1 cellular context compared by ENCODE assay signal in genomic region chr2:197704434-197705142, GRCh38.
TF ChIP-seq lines count a peak whose summit lies in the region.

No MANE protein-coding gene starts in this region.

TF ChIP-seq in HepG2, 621 proteins besides CTCF, POLR2A, EP300 and RAD21 (continues in another document):
- TF ChIP-seq, protein P1, sequence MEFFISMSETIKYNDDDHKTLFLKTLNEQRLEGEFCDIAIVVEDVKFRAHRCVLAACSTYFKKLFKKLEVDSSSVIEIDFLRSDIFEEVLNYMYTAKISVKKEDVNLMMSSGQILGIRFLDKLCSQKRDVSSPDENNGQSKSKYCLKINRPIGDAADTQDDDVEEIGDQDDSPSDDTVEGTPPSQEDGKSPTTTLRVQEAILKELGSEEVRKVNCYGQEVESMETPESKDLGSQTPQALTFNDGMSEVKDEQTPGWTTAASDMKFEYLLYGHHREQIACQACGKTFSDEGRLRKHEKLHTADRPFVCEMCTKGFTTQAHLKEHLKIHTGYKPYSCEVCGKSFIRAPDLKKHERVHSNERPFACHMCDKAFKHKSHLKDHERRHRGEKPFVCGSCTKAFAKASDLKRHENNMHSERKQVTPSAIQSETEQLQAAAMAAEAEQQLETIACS (CRISPR knock-in tag; IDR thresholded peaks at IDR 0.05), result no peak
- TF ChIP-seq ZSCAN31 (CRISPR knock-in tag; IDR thresholded peaks at IDR 0.05; ENCODE audit: low read depth), result 0 out of 2 replicates have a peak, but pooled peaks have one; percentile 16
- 0 out of 2 replicates have a peak, but pooled peaks have one; percentile 10 for TF ChIP-seq ZNF761 (CRISPR knock-in tag; conservative IDR thresholded peaks at IDR 0.05)
- no peak for TF ChIP-seq SP140L (CRISPR knock-in tag; IDR thresholded peaks at IDR 0.05; ENCODE audit: borderline replicate concordance)
- no peak for TF ChIP-seq ZNF549 (CRISPR knock-in tag; IDR thresholded peaks at IDR 0.05)
- TF ChIP-seq MXI1 (IDR thresholded peaks at IDR 0.05; ENCODE audit: borderline replicate concordance, low read depth, low read length), result no peak
- TF ChIP-seq ZFAT (CRISPR knock-in tag; conservative IDR thresholded peaks at IDR 0.05), result peak; percentile 80; the same call in 1 of the 2 replicates
- TF ChIP-seq ZNF558 (CRISPR knock-in tag; IDR thresholded peaks at IDR 0.05; ENCODE audit: borderline replicate concordance), result no peak
- TF ChIP-seq SMARCC2 (IDR thresholded peaks at IDR 0.05), result no peak
- TF ChIP-seq ZNF432 (CRISPR knock-in tag; IDR thresholded peaks at IDR 0.05; ENCODE audit: borderline replicate concordance), result no peak
- no peak for TF ChIP-seq ZNF775 (CRISPR knock-in tag; IDR thresholded peaks at IDR 0.05; ENCODE audit: borderline replicate concordance)
- TF ChIP-seq ZNF33B (CRISPR knock-in tag; IDR thresholded peaks at IDR 0.05), result 0 out of 2 replicates have a peak, but pooled peaks have one; percentile 6
- TF ChIP-seq NFATC3 (CRISPR knock-in tag; IDR thresholded peaks at IDR 0.05), result no peak
- no peak for TF ChIP-seq SAP130 (CRISPR knock-in tag; IDR thresholded peaks at IDR 0.05; ENCODE audit: low read depth)
- no peak; the same call in 1 of the 2 replicates for TF ChIP-seq ATF2 (CRISPR knock-in tag; IDR thresholded peaks at IDR 0.05)
- TF ChIP-seq ZNF615 (CRISPR knock-in tag; IDR thresholded peaks at IDR 0.05; ENCODE audit: borderline replicate concordance), result no peak
- no peak for TF ChIP-seq WIZ (CRISPR knock-in tag; IDR thresholded peaks at IDR 0.05)
- no peak for TF ChIP-seq TFDP1 (CRISPR knock-in tag; IDR thresholded peaks at IDR 0.05; ENCODE audit: borderline replicate concordance)
- TF ChIP-seq, protein P2, sequence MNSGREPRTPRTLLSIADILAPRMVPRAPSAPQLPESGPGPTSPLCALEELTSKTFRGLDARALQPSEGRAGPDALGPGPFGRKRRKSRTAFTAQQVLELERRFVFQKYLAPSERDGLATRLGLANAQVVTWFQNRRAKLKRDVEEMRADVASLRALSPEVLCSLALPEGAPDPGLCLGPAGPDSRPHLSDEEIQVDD (CRISPR knock-in tag; IDR thresholded peaks at IDR 0.05; ENCODE audit: borderline replicate concordance), result no peak
- TF ChIP-seq NONO (IDR thresholded peaks at IDR 0.05), result no peak
- no peak for TF ChIP-seq NONO (CRISPR knock-in tag; conservative IDR thresholded peaks at IDR 0.05)
- TF ChIP-seq ZNF264 (CRISPR knock-in tag; IDR thresholded peaks at IDR 0.05), result 0 out of 2 replicates have a peak, but pooled peaks have one; percentile 9
- TF ChIP-seq TBL1XR1 (IDR thresholded peaks at IDR 0.05; ENCODE audit: borderline replicate concordance, low read length, partially characterized antibody), result no peak
- TF ChIP-seq ZBTB1 (CRISPR knock-in tag; IDR thresholded peaks at IDR 0.05; ENCODE audit: borderline replicate concordance), result no peak
- TF ChIP-seq ZNF275 (CRISPR knock-in tag; IDR thresholded peaks at IDR 0.05; ENCODE audit: borderline replicate concordance), result no peak
- TF ChIP-seq MLLT10 (CRISPR knock-in tag; IDR thresholded peaks at IDR 0.05), result no peak
- no peak for TF ChIP-seq CEBPB (IDR thresholded peaks at IDR 0.05; ENCODE audit: borderline replicate concordance, low read depth, low read length)
- no peak for TF ChIP-seq PBX3 (CRISPR knock-in tag; IDR thresholded peaks at IDR 0.05; ENCODE audit: borderline replicate concordance)
- TF ChIP-seq PPARG (CRISPR knock-in tag; conservative IDR thresholded peaks at IDR 0.05), result 0 out of 2 replicates have a peak, but pooled peaks have one; percentile 23
- no peak for TF ChIP-seq AKNA (CRISPR knock-in tag; IDR thresholded peaks at IDR 0.05; ENCODE audit: borderline replicate concordance)
- TF ChIP-seq ONECUT2 (CRISPR knock-in tag; IDR thresholded peaks at IDR 0.05), result no peak
- TF ChIP-seq MYNN (CRISPR knock-in tag; IDR thresholded peaks at IDR 0.05; ENCODE audit: low read depth), result no peak
- TF ChIP-seq JUN (CRISPR knock-in tag; IDR thresholded peaks at IDR 0.05), result no peak
- no peak for TF ChIP-seq E2F2 (CRISPR knock-in tag; IDR thresholded peaks at IDR 0.05; ENCODE audit: borderline replicate concordance)
- no peak for TF ChIP-seq NFE2 (CRISPR knock-in tag; IDR thresholded peaks at IDR 0.05)
- TF ChIP-seq ATAD3A (CRISPR knock-in tag; IDR thresholded peaks at IDR 0.05), result no peak
- TF ChIP-seq ASH2L (IDR thresholded peaks at IDR 0.05; ENCODE audit: insufficient read length, low read depth, low read length), result no peak
- TF ChIP-seq ZFX (CRISPR knock-in tag; IDR thresholded peaks at IDR 0.05; ENCODE audit: low read depth), result no peak
- TF ChIP-seq RBM22 (optimal IDR thresholded peaks at IDR 0.05; ENCODE audit: low read length), result no peak
- TF ChIP-seq, protein P3, sequence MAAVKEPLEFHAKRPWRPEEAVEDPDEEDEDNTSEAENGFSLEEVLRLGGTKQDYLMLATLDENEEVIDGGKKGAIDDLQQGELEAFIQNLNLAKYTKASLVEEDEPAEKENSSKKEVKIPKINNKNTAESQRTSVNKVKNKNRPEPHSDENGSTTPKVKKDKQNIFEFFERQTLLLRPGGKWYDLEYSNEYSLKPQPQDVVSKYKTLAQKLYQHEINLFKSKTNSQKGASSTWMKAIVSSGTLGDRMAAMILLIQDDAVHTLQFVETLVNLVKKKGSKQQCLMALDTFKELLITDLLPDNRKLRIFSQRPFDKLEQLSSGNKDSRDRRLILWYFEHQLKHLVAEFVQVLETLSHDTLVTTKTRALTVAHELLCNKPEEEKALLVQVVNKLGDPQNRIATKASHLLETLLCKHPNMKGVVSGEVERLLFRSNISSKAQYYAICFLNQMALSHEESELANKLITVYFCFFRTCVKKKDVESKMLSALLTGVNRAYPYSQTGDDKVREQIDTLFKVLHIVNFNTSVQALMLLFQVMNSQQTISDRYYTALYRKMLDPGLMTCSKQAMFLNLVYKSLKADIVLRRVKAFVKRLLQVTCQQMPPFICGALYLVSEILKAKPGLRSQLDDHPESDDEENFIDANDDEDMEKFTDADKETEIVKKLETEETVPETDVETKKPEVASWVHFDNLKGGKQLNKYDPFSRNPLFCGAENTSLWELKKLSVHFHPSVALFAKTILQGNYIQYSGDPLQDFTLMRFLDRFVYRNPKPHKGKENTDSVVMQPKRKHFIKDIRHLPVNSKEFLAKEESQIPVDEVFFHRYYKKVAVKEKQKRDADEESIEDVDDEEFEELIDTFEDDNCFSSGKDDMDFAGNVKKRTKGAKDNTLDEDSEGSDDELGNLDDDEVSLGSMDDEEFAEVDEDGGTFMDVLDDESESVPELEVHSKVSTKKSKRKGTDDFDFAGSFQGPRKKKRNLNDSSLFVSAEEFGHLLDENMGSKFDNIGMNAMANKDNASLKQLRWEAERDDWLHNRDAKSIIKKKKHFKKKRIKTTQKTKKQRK (IDR thresholded peaks at IDR 0.05; ENCODE audit: low read length), result no peak
- TF ChIP-seq AKAP8 (CRISPR knock-in tag; IDR thresholded peaks at IDR 0.05), result no peak
- TF ChIP-seq ZNF224 (CRISPR knock-in tag; IDR thresholded peaks at IDR 0.05), result no peak
- 0 out of 2 replicates have a peak, but pooled peaks have one; percentile 83 for TF ChIP-seq FOXO4 (CRISPR knock-in tag; conservative IDR thresholded peaks at IDR 0.05)
- no peak for TF ChIP-seq HDAC1 (CRISPR knock-in tag; IDR thresholded peaks at IDR 0.05)
- no peak for TF ChIP-seq ZBTB34 (CRISPR knock-in tag; IDR thresholded peaks at IDR 0.05)
- TF ChIP-seq SMAD3 (CRISPR knock-in tag; IDR thresholded peaks at IDR 0.05), result no peak; the same call in 1 of the 2 replicates
